11 cellular contexts compared by ENCODE assay signal in genomic region chr2:119697290-119698013, GRCh38. TPM values are rescaled to one million over a fixed set of nuclear protein-coding genes. Genes with fewer than 3 reads are reported as not detected.
DNase-seq lines count a peak whose midpoint lies in the region; ATAC-seq, FAIRE-seq and TF ChIP-seq lines count a peak whose summit lies in the region.
"Had no signal": no experiment of that assay in that cellular context is flagged by ENCODE, and none has a peak within 500 bp of the region (broad histone marks: within the 10 kb centered on the region; RNA-seq: fewer than 3 reads in every experiment).

No MANE protein-coding gene starts in this region.

- no peaks in the 10 kb centered on the region for H3K27me3 ChIP-seq in astrocyte (ENCODE audit: insufficient read depth, low read length)

- H3K4me1 Mint-ChIP-seq in astrocyte (ENCODE audit: low read depth, unreplicated experiment) = peaks cover 29% of the 10 kb centered on the region
- H3K4me1 Mint-ChIP-seq in MCF 10A (ENCODE audit: insufficient read depth, unreplicated experiment) = peaks cover 4% of the 10 kb centered on the region

- no TSS peak for BruUV-seq in MCF 10A (replicated peaks; lab: Mats Ljungman, UMichigan)

- H3K9ac ChIP-seq in astrocyte (ENCODE audit: low read length) = no peak overlapping the region

- peaks cover 13% of the 10 kb centered on the region for H3K4me1 ChIP-seq in astrocyte (ENCODE audit: insufficient read depth, low read length)

- H3K4me2 ChIP-seq in astrocyte (ENCODE audit: low read length) = no peak overlapping the region

- no peaks in the 10 kb centered on the region for H3K36me3 ChIP-seq in astrocyte (ENCODE audit: insufficient read depth, low read length)

- TF ChIP-seq CTCF in astrocyte (IDR thresholded peaks at IDR 0.05; ENCODE audit: insufficient read depth, low read depth, low read length) = no peak
- TF ChIP-seq CTCF in MCF 10A (IDR thresholded peaks at IDR 0.05; ENCODE audit: unreplicated experiment) = no peak

- H3K36me3 Mint-ChIP-seq in astrocyte (ENCODE audit: low read depth, unreplicated experiment) (peaks cover 2% of the 10 kb centered on the region), MCF 10A (ENCODE audit: insufficient read depth, unreplicated experiment) (no peaks in the 10 kb centered on the region)

- CTCF ChIA-PET in MCF 10A (lab: Yijun Ruan, JAX) = no interaction called here

- intact Hi-C loops in MCF 10A (cut with micrococcal nuclease) = no loop called here

- no peak overlapping the region for H3K4me3 ChIP-seq in astrocyte (ENCODE audit: insufficient read depth, low read depth, low read length)
- H3K4me3 ChIP-seq: SK-N-MC had no signal

- H3K9me3 Mint-ChIP-seq in astrocyte (ENCODE audit: unreplicated experiment) = peaks cover 1% of the 10 kb centered on the region
- H3K9me3 Mint-ChIP-seq in MCF 10A (ENCODE audit: unreplicated experiment) = no peaks in the 10 kb centered on the region
- H3K9me3 Mint-ChIP-seq: dendritic cell treated with granulocyte-macrophage colony-stimulating factor and Interleukin-4, amounts not matched to agents 40 ng/mL and 50 ng/mL, for 4 days had no signal

- no peak overlapping the region for H3K27ac ChIP-seq in astrocyte (ENCODE audit: low read depth, low read length)
- H3K27ac ChIP-seq: SK-N-MC had no signal

- ATAC-seq in GM19463 (IDR thresholded peaks at IDR 0.05; ENCODE audit: unreplicated experiment) (peak; percentile 92), HG03280 (IDR thresholded peaks at IDR 0.05; ENCODE audit: unreplicated experiment) (peak; percentile 93)

- H3K27me3 Mint-ChIP-seq in astrocyte (ENCODE audit: low read depth, unreplicated experiment) (peaks cover 2% of the 10 kb centered on the region), MCF 10A (ENCODE audit: insufficient read depth, unreplicated experiment) (no peaks in the 10 kb centered on the region)

- no peaks in the 10 kb centered on the region for H3K9me3 ChIP-seq in astrocyte (ENCODE audit: insufficient read depth, low read depth, low read length)

- no peak overlapping the region for H2AFZ ChIP-seq in astrocyte (ENCODE audit: low read depth, low read length)

- peak overlapping the region; percentile 1 for H3K27ac Mint-ChIP-seq in astrocyte (ENCODE audit: unreplicated experiment)
- H3K27ac Mint-ChIP-seq in MCF 10A (ENCODE audit: low read depth, unreplicated experiment) = no peak overlapping the region
- H3K27ac Mint-ChIP-seq: dendritic cell treated with granulocyte-macrophage colony-stimulating factor and Interleukin-4, amounts not matched to agents 40 ng/mL and 50 ng/mL, for 4 days had no signal

- peak overlapping the region; percentile 47 for H3K4me3 Mint-ChIP-seq in astrocyte (ENCODE audit: unreplicated experiment)
- H3K4me3 Mint-ChIP-seq in MCF 10A (ENCODE audit: unreplicated experiment) = no peak overlapping the region
- H3K4me3 Mint-ChIP-seq: dendritic cell treated with granulocyte-macrophage colony-stimulating factor and Interleukin-4, amounts not matched to agents 40 ng/mL and 50 ng/mL, for 4 days had no signal

- POLR2A ChIA-PET in MCF 10A (lab: Yijun Ruan, JAX) = no interaction called here

- H3K79me2 ChIP-seq in astrocyte (ENCODE audit: insufficient read depth, low read length) = no peaks in the 10 kb centered on the region

- DNase-seq in NCI-H82 (lab: John Stamatoyannopoulos, UW) (peak; percentile 56), NCI-H82 treated with DMSO at 0.1 percent for 48 hours (lab: John Stamatoyannopoulos, UW; ENCODE audit: unreplicated experiment) (no peak), astrocyte (ENCODE audit: low read depth) (no peak), NCI-H748 treated with DMSO at 0.1 percent for 48 hours (lab: John Stamatoyannopoulos, UW) (no peak), anterior cingulate cortex (lab: John Stamatoyannopoulos, UW) (no peak), MCF 10A (ENCODE audit: unreplicated experiment) (no peak)
- DNase-seq: activated CD8-positive, alpha-beta memory T cell treated with anti-CD3 and anti-CD28 coated beads, Interleukin-2, amount 50 U/mL, for 4 hours had no signal

- FAIRE-seq in astrocyte (lab: Jason Lieb, UNC) = no peak

- H4K20me1 ChIP-seq in astrocyte (ENCODE audit: insufficient read depth, low read length) = no peaks in the 10 kb centered on the region

RNA-seq across cellular contexts. Expression of gene TMEM177, which starts 18.5 kb away (rescaled TPM):
- 10.6 and 11.4 TPM in 2 replicates for total RNA-seq in astrocyte
- 13.3 and 16.8 TPM in 2 replicates for total RNA-seq in MCF 10A (2022)
